ENCODE assay signal across 1 cellular context in genomic region chr7:74684921-74685320, GRCh38.
A peak's percentile ranks its signal among the peaks of the same experiment; 100 is the strongest.
TF ChIP-seq lines count a peak whose summit lies in the region.

No MANE protein-coding gene starts in this region.

TF ChIP-seq in K562, 482 proteins besides CTCF, POLR2A, EP300 and RAD21:
- TF ChIP-seq PRDM10 (IDR thresholded peaks at IDR 0.05; ENCODE audit: partially characterized antibody) (no peak), NFYB (IDR thresholded peaks at IDR 0.05; ENCODE audit: extremely low read depth, insufficient read length) (peak; percentile 6)
